ENCODE assay signal across 21 cellular contexts in genomic region chr10:23047201-23048050, GRCh38. TPM values are rescaled to one million over a fixed set of nuclear protein-coding genes. Genes with fewer than 3 reads are reported as not detected.
DNase-seq lines count a peak whose midpoint lies in the region; ATAC-seq, FAIRE-seq and TF ChIP-seq lines count a peak whose summit lies in the region.
"Had no signal": no experiment of that assay in that cellular context is flagged by ENCODE, and none has a peak within 500 bp of the region (broad histone marks: within the 10 kb centered on the region; RNA-seq: fewer than 3 reads in every experiment).

No MANE protein-coding gene starts in this region.

- H3K9me3 ChIP-seq in IMR-90 (ENCODE audit: control insufficient read depth, insufficient read depth, low read length): no peaks in the 10 kb centered on the region
- H3K9me3 ChIP-seq in K562 (replicated peaks; ENCODE audit: control insufficient read depth, insufficient read depth, low read depth, low read length): no peaks in the 10 kb centered on the region
- no peaks in the 10 kb centered on the region for H3K9me3 ChIP-seq in suprapubic skin
- H3K9me3 ChIP-seq: BLaER1, left lung, thoracic aorta had no signal

- H3K9me1 ChIP-seq in IMR-90 (ENCODE audit: insufficient read depth, low read length) (no peaks in the 10 kb centered on the region), K562 (ENCODE audit: control insufficient read depth, insufficient read depth, low read length) (no peaks in the 10 kb centered on the region)

- H2BK20ac ChIP-seq in IMR-90 (ENCODE audit: low read depth, low read length): no peak overlapping the region

- 20% methylated on average over 1 of the region's 9 CpGs; no CpG with 5 or more reads in 1 of the 2 experiments for WGBS in IMR-90 (ENCODE audit: extremely low coverage in 2 of 2, insufficient read length in 1 of 2), 2 experiments
- 2% methylated on average over 9 of the region's 9 CpGs for WGBS in K562 (ENCODE audit: insufficient coverage, low coverage, missing lambda C conversion rate)
- WGBS in suprapubic skin: 58% methylated on average over 9 of the region's 9 CpGs

- intact Hi-C loops in IMR-90 (cut with micrococcal nuclease): no loop called here
- intact Hi-C loops in K562 (cut with micrococcal nuclease): no loop called here
- intact Hi-C loops in left cardiac atrium (cut with DNase I): no loop called here
- intact Hi-C loops in left colon (cut with DNase I, micrococcal nuclease): no loop called here

- H2BK15ac ChIP-seq in IMR-90 (ENCODE audit: low read depth, low read length): no peak overlapping the region

- TF ChIP-seq CTCF in IMR-90 (conservative IDR thresholded peaks at IDR 0.05; ENCODE audit: low read depth, low read length) (no peak), K562 (IDR thresholded peaks at IDR 0.05 in 2 of 3, conservative IDR thresholded peaks at IDR 0.05 in 1 of 3; ENCODE audit: insufficient read depth in 2 of 3, low read depth in 1 of 3, low read length in 3 of 3) (no peak), progenitor cell of endocrine pancreas (IDR thresholded peaks at IDR 0.05; ENCODE audit: unreplicated experiment) (no peak), suprapubic skin (IDR thresholded peaks at IDR 0.05) (no peak)

- ATAC-seq in IMR-90 (ENCODE audit: low read depth) (no peak), K562 (peak; percentile 88), left cardiac atrium (peak; percentile 44 to 71), left colon (no peak)
- ATAC-seq in stimulated activated naive B cell treated with anti-CD40 and anti-IgM and Interleukin-4, amounts not matched to agents 10 μg/mL and 1 μg/mL and 100 μg/mL, for 72 hours (replicated peaks): no peak
- ATAC-seq: activated naive CD4-positive, alpha-beta T cell treated with anti-CD3 and anti-CD28 coated beads, Interleukin-2, amount 50 U/mL, for 72 hours; left lung; T-cell had no signal

- in situ Hi-C loops in IMR-90 (cut with MboI; ENCODE audit: low sequenced_read_pairs): no loop called here
- in situ Hi-C loops in K562 (cut with MboI): no loop called here

- H3K9ac ChIP-seq in IMR-90 (ENCODE audit: low read depth, low read length) (no peak overlapping the region), K562 (ENCODE audit: insufficient read depth in 1 of 2, low read depth in 2 of 2, low read length in 2 of 2) (peak overlapping the region; percentile 58 to 69; a peak in 3 of 4 replicates)
- H3K9ac ChIP-seq: BLaER1 had no signal

- H3K36me3 Mint-ChIP-seq in progenitor cell of endocrine pancreas (ENCODE audit: insufficient read depth): no peaks in the 10 kb centered on the region
- H3K36me3 Mint-ChIP-seq in stimulated activated naive B cell treated with anti-CD40 and anti-IgM and Interleukin-4, amounts not matched to agents 10 μg/mL and 1 μg/mL and 100 μg/mL, for 72 hours: no peaks in the 10 kb centered on the region
- H3K36me3 Mint-ChIP-seq: activated naive CD4-positive, alpha-beta T cell treated with anti-CD3 and anti-CD28 coated beads, Interleukin-2, amount 50 U/mL, for 72 hours; T-cell had no signal

- no peak overlapping the region for H3K23ac ChIP-seq in IMR-90 (ENCODE audit: low read depth, low read length)

- BruUV-seq in IMR-90 (replicated peaks; lab: Mats Ljungman, UMichigan) (no TSS peak), K562 (replicated peaks; lab: Mats Ljungman, UMichigan) (TSS peak; percentile 86)

- TF ChIP-seq RAD21 in IMR-90 (IDR thresholded peaks at IDR 0.05; ENCODE audit: low read length) (no peak), K562 (CRISPR knock-in tag; conservative IDR thresholded peaks at IDR 0.05 in 1 of 2, IDR thresholded peaks at IDR 0.05 in 1 of 2) (peak in 1 of 2 experiments; percentile 16; a peak in 1 of 4 replicates)

- no peaks in the 10 kb centered on the region for H4K20me1 ChIP-seq in IMR-90 (ENCODE audit: insufficient read depth, low read length)
- no peaks in the 10 kb centered on the region for H4K20me1 ChIP-seq in K562 (replicated peaks; ENCODE audit: control insufficient read depth, insufficient read depth, low read length)
- H4K20me1 ChIP-seq: BLaER1 had no signal

- H2AK5ac ChIP-seq in IMR-90 (ENCODE audit: low read depth, low read length): no peak overlapping the region

- peak; percentile 87 for FAIRE-seq in K562 (lab: Jason Lieb, UNC)

- H4K8ac ChIP-seq in IMR-90 (ENCODE audit: low read depth in 2 of 2, low read length in 2 of 2): no peak overlapping the region

- H3K4me1 ChIP-seq in IMR-90 (ENCODE audit: control insufficient read depth, insufficient read depth, low read length): no peaks in the 10 kb centered on the region
- H3K4me1 ChIP-seq in K562 (replicated peaks in 1 of 2; ENCODE audit: control insufficient read depth in 2 of 2, insufficient read depth in 2 of 2, low read length in 2 of 2): peaks cover 20 to 48% of the 10 kb centered on the region in 2 experiments
- H3K4me1 ChIP-seq in suprapubic skin: no peaks in the 10 kb centered on the region
- H3K4me1 ChIP-seq: BLaER1, left lung had no signal

- H3K79me1 ChIP-seq in IMR-90 (ENCODE audit: low read depth in 1 of 2, low read length in 2 of 2): no peaks in the 10 kb centered on the region

- DNase-seq in IMR-90 (peak; percentile 4), K562 (ENCODE audit: extremely low read depth in 1 of 4, low spot score in 3 of 4) (peak; percentile 69 to 89 (median 76)), left cardiac atrium (no peak), progenitor cell of endocrine pancreas (ENCODE audit: low spot score, unreplicated experiment) (no peak), left colon (no peak), suprapubic skin (ENCODE audit: low spot score in 2 of 2) (no peak)
- DNase-seq in stimulated activated naive B cell treated with anti-CD40 and anti-IgM and Interleukin-4, amounts not matched to agents 10 μg/mL and 1 μg/mL and 100 μg/mL, for 72 hours: no peak
- DNase-seq: activated CD4-positive, alpha-beta memory T cell treated with anti-CD3 and anti-CD28 coated beads, Interleukin-2, amount 10 ng/mL, durations not matched to agents 7 days and 5 days; activated T-cell treated with anti-CD3 and anti-CD28 coated beads, Interleukin-2, amount 50 U/mL, for 24 hours; KG1; left lung; NCI-H1048; NCI-H82; posterior cingulate gyrus; RPMI8226; T-cell; WERI-Rb-1 had no signal

- peaks cover 16% of the 10 kb centered on the region for H3K4me1 Mint-ChIP-seq in progenitor cell of endocrine pancreas (ENCODE audit: low read depth)
- no peaks in the 10 kb centered on the region for H3K4me1 Mint-ChIP-seq in stimulated activated naive B cell treated with anti-CD40 and anti-IgM and Interleukin-4, amounts not matched to agents 10 μg/mL and 1 μg/mL and 100 μg/mL, for 72 hours
- H3K4me1 Mint-ChIP-seq: activated CD4-positive, alpha-beta memory T cell treated with anti-CD3 and anti-CD28 coated beads, Interleukin-2, amount 10 ng/mL, durations not matched to agents 7 days and 5 days; T-cell had no signal

- no peak overlapping the region for H4K91ac ChIP-seq in IMR-90 (ENCODE audit: insufficient read depth, low read depth, low read length)

- H3K9me3 Mint-ChIP-seq in progenitor cell of endocrine pancreas (ENCODE audit: low read depth): no peaks in the 10 kb centered on the region
- no peaks in the 10 kb centered on the region for H3K9me3 Mint-ChIP-seq in stimulated activated naive B cell treated with anti-CD40 and anti-IgM and Interleukin-4, amounts not matched to agents 10 μg/mL and 1 μg/mL and 100 μg/mL, for 72 hours
- H3K9me3 Mint-ChIP-seq: activated CD4-positive, alpha-beta memory T cell treated with anti-CD3 and anti-CD28 coated beads, Interleukin-2, amount 10 ng/mL, durations not matched to agents 7 days and 5 days; activated naive CD4-positive, alpha-beta T cell treated with anti-CD3 and anti-CD28 coated beads, Interleukin-2, amount 50 U/mL, for 72 hours; activated T-cell treated with anti-CD3 and anti-CD28 coated beads, Interleukin-2, amount 50 U/mL, for 24 hours; T-cell had no signal

- H3K4me2 ChIP-seq in IMR-90 (ENCODE audit: low read depth, low read length) (no peak overlapping the region), K562 (ENCODE audit: insufficient read depth, low read length) (peak overlapping the region; percentile 50)
- H3K4me2 ChIP-seq: BLaER1, smooth muscle cell had no signal

- H3K4me3 ChIP-seq in IMR-90 (ENCODE audit: insufficient read depth, low read depth, low read length) (no peak overlapping the region), K562 (no peak overlapping the region; the same call in 1 of the 2 replicates), suprapubic skin (no peak overlapping the region)
- H3K4me3 ChIP-seq: BLaER1, left lung, smooth muscle cell, thoracic aorta had no signal

- H3K79me2 ChIP-seq in K562 (ENCODE audit: control insufficient read depth, insufficient read depth, low read length): no peaks in the 10 kb centered on the region

- H3K18ac ChIP-seq in IMR-90 (ENCODE audit: low read depth, low read length): no peak overlapping the region

- peaks cover 2% of the 10 kb centered on the region; the same call in 1 of the 2 replicates for H3K27me3 ChIP-seq in IMR-90 (ENCODE audit: control insufficient read depth, insufficient read depth, low read length)
- H3K27me3 ChIP-seq in K562 (ENCODE audit: control insufficient read depth in 2 of 2, insufficient read depth in 2 of 2, low read length in 2 of 2): no peaks in the 10 kb centered on the region
- H3K27me3 ChIP-seq in suprapubic skin: no peaks in the 10 kb centered on the region
- H3K27me3 ChIP-seq: BLaER1 had no signal

- POLR2A ChIA-PET in IMR-90 (lab: Charles Lee; ENCODE audit: unreplicated experiment) (no interaction called here), K562 (lab: Yijun Ruan, JAX) (interaction anchor here (0.6 to 2.8 kb wide), 5 partner anchors 8 to 533 kb away, joined by 3 to 14 read pairs (median 3); no protein-coding TSS in a partner anchor)

- H4K5ac ChIP-seq in IMR-90 (ENCODE audit: low read depth, low read length): no peak overlapping the region

- TF ChIP-seq POLR2A in IMR-90 (IDR thresholded peaks at IDR 0.05; ENCODE audit: low read depth, low read length): no peak
- no peak for TF ChIP-seq POLR2A in K562 (conservative IDR thresholded peaks at IDR 0.05)
- no peak for TF ChIP-seq POLR2A in suprapubic skin (IDR thresholded peaks at IDR 0.05)

- dilution Hi-C loops in IMR-90 (cut with HindIII; ENCODE audit: low sequenced_read_pairs, unreplicated experiment): no loop called here

- no peak overlapping the region for H3K4ac ChIP-seq in IMR-90 (ENCODE audit: low read depth, low read length)

- no peak overlapping the region for H3K27ac ChIP-seq in IMR-90 (ENCODE audit: insufficient read depth, low read length)
- H3K27ac ChIP-seq in K562 (ENCODE audit: extremely low read depth, low read depth, low read length): peak overlapping the region; percentile 90
- no peak overlapping the region for H3K27ac ChIP-seq in suprapubic skin
- H3K27ac ChIP-seq: BLaER1, left lung, thoracic aorta, WERI-Rb-1 had no signal

- no peaks in the 10 kb centered on the region for H3K36me3 ChIP-seq in IMR-90 (ENCODE audit: control insufficient read depth, insufficient read depth, low read length)
- no peaks in the 10 kb centered on the region for H3K36me3 ChIP-seq in K562 (ENCODE audit: control insufficient read depth, insufficient read depth, low read length)
- H3K36me3 ChIP-seq in suprapubic skin: no peaks in the 10 kb centered on the region
- H3K36me3 ChIP-seq: BLaER1, left lung, thoracic aorta, WERI-Rb-1 had no signal

- H3K56ac ChIP-seq in IMR-90 (ENCODE audit: extremely low read depth, insufficient read depth, low read length): no peak overlapping the region

- no peak overlapping the region for H3K14ac ChIP-seq in IMR-90 (replicated peaks; ENCODE audit: low read depth, low read length)

- TF ChIP-seq EP300 in K562 (IDR thresholded peaks at IDR 0.05; ENCODE audit: low read length) (peak; percentile 93), suprapubic skin (IDR thresholded peaks at IDR 0.05) (no peak)

- H3K27ac Mint-ChIP-seq in progenitor cell of endocrine pancreas: peak overlapping the region; percentile 11
- no peak overlapping the region for H3K27ac Mint-ChIP-seq in stimulated activated naive B cell treated with anti-CD40 and anti-IgM and Interleukin-4, amounts not matched to agents 10 μg/mL and 1 μg/mL and 100 μg/mL, for 72 hours
- H3K27ac Mint-ChIP-seq: activated CD4-positive, alpha-beta memory T cell treated with anti-CD3 and anti-CD28 coated beads, Interleukin-2, amount 10 ng/mL, durations not matched to agents 7 days and 5 days; activated naive CD4-positive, alpha-beta T cell treated with anti-CD3 and anti-CD28 coated beads, Interleukin-2, amount 50 U/mL, for 72 hours; activated T-cell treated with anti-CD3 and anti-CD28 coated beads, Interleukin-2, amount 50 U/mL, for 24 hours; T-cell had no signal

- H2AK9ac ChIP-seq in IMR-90 (replicated peaks; ENCODE audit: low read depth, low read length, poor library complexity): no peak overlapping the region

- no peak overlapping the region for H2BK5ac ChIP-seq in IMR-90 (ENCODE audit: low read depth, low read length, poor library complexity, severe bottlenecking)

- no peaks in the 10 kb centered on the region for H3K27me3 Mint-ChIP-seq in progenitor cell of endocrine pancreas
- peaks cover 12 to 17% of the 10 kb centered on the region in 2 donors for H3K27me3 Mint-ChIP-seq in stimulated activated naive B cell treated with anti-CD40 and anti-IgM and Interleukin-4, amounts not matched to agents 10 μg/mL and 1 μg/mL and 100 μg/mL, for 72 hours

- no peak overlapping the region for H2AFZ ChIP-seq in IMR-90 (replicated peaks; ENCODE audit: low read length, poor library complexity)
- H2AFZ ChIP-seq in K562 (ENCODE audit: low read depth, low read length): peak overlapping the region; percentile 75

- H2BK120ac ChIP-seq in IMR-90 (ENCODE audit: low read depth, low read length): no peak overlapping the region

- CTCF ChIA-PET in IMR-90 (lab: Yijun Ruan, JAX) (no interaction called here), K562 (lab: Yijun Ruan, JAX; ENCODE audit: low intra/inter-chr PET ratio) (no interaction called here)

- H3K4me3 Mint-ChIP-seq in progenitor cell of endocrine pancreas (ENCODE audit: low read depth): no peak overlapping the region
- H3K4me3 Mint-ChIP-seq in stimulated activated naive B cell treated with anti-CD40 and anti-IgM and Interleukin-4, amounts not matched to agents 10 μg/mL and 1 μg/mL and 100 μg/mL, for 72 hours: no peak overlapping the region
- H3K4me3 Mint-ChIP-seq: activated CD4-positive, alpha-beta memory T cell treated with anti-CD3 and anti-CD28 coated beads, Interleukin-2, amount 10 ng/mL, durations not matched to agents 7 days and 5 days; activated T-cell treated with anti-CD3 and anti-CD28 coated beads, Interleukin-2, amount 50 U/mL, for 24 hours; T-cell had no signal

RNA-seq across cellular contexts. Expression of gene MSRB2, which starts 48.0 kb away (rescaled TPM):
- total RNA-seq in IMR-90 (2012; rRNA removed) (10.6 TPM in 2 replicates), K562 (2014; rRNA removed) (7.9 and 10.7 TPM in 2 replicates), K562 (2014; rRNA removed; fragmentation: Illumina TruSeq; extraction: Trizol) (3.6 and 5.5 TPM in 2 replicates), K562 (2015; rRNA removed; fragmentation: Illumina TruSeq; extraction: Trizol) (4.4 and 6.1 TPM in 2 replicates), K562 (2021) (9.5 and 10.0 TPM in 2 replicates), left cardiac atrium (100 to 1,000 TPM in 1 of 2 donors, 10 to 100 TPM in 1; 99.7 to 100 TPM), progenitor cell of endocrine pancreas (29.1 and 29.8 TPM in 2 replicates), left colon (10 to 100 TPM; 39.9 to 43.7 TPM), suprapubic skin (10 to 100 TPM in 2 of 4 donors, 1 to 10 TPM in 2; 4.7 to 13.4 (median 9.4) TPM)
- polyA plus RNA-seq in IMR-90 (2012; rRNA removed) (20.1 and 23.1 TPM in 2 replicates), K562 (2011; rRNA removed) (18.9 and 22.3 TPM in 2 replicates), K562 (2014; fragmentation: Illumina TruSeq; extraction: Trizol) (3.4 and 6.7 TPM in 2 replicates), K562 (2014; fragmentation: Nextera tagmentation; extraction: Ambion mirVana) (1 to 10 TPM; 1.5 to 2.0 TPM), K562 (2014; rRNA removed) (5.9 and 8.3 TPM in 2 replicates)
- 17.7 and 20.5 TPM in 2 replicates for polyA plus RNA-seq in IMR-90 (2012; cell fraction: cytosol; rRNA removed)
- 8.1 and 19.8 TPM in 2 replicates for polyA plus RNA-seq in IMR-90 (2012; cell fraction: nucleus; rRNA removed; ENCODE audit: low replicate concordance)
- total RNA-seq in K562 (2011; cell fraction: chromatin; rRNA removed; ENCODE audit: low replicate concordance): 3.1 and 3.8 TPM in 2 replicates
- 1.4 and 3.0 TPM in 2 replicates for total RNA-seq in K562 (2011; cell fraction: nucleolus; rRNA removed)
- total RNA-seq in K562 (2011; cell fraction: nucleoplasm; rRNA removed): 1.5 and 2.7 TPM in 2 replicates
- 6.7 and 8.2 TPM in 2 replicates for polyA plus RNA-seq in K562 (2011; cell fraction: cytosol; rRNA removed)
- polyA plus RNA-seq in K562 (2011; cell fraction: nucleus; rRNA removed): 7.8 and 10.8 TPM in 2 replicates
- 15.3 and 31.8 TPM in 2 replicates for polyA plus RNA-seq in K562 (2012)
- 3.4 and 4.4 TPM in 2 replicates for polyA minus RNA-seq in K562 (2011; rRNA and poly(A)+ RNA removed)
- 1.5 and 2.2 TPM in 2 replicates for polyA minus RNA-seq in K562 (2011; cell fraction: cytosol; rRNA and poly(A)+ RNA removed)
- polyA minus RNA-seq in K562 (2011; cell fraction: nucleus; rRNA and poly(A)+ RNA removed): 1.1 and 1.2 TPM in 2 replicates

Comparison
In these comparisons a context has a peak if more than half of its experiments do, and no peak if none do; other contexts are left out.
1. ATAC-seq: peak in K562 (single experiment) and left cardiac atrium (2 of 2); none in IMR-90 (single experiment), stimulated activated naive B cell treated with anti-CD40 and anti-IgM and Interleukin-4, amounts not matched to agents 10 μg/mL and 1 μg/mL and 100 μg/mL, for 72 hours (0 of 2) and left colon (single experiment).
2. DNase-seq: peak in IMR-90 (single experiment) and K562 (4 of 4); none in left cardiac atrium (single experiment), progenitor cell of endocrine pancreas (single experiment), stimulated activated naive B cell treated with anti-CD40 and anti-IgM and Interleukin-4, amounts not matched to agents 10 μg/mL and 1 μg/mL and 100 μg/mL, for 72 hours (single experiment), left colon (0 of 2) and suprapubic skin (0 of 2).